ENCODE assay signal across 8 cellular contexts in the genomic region with DNA sequence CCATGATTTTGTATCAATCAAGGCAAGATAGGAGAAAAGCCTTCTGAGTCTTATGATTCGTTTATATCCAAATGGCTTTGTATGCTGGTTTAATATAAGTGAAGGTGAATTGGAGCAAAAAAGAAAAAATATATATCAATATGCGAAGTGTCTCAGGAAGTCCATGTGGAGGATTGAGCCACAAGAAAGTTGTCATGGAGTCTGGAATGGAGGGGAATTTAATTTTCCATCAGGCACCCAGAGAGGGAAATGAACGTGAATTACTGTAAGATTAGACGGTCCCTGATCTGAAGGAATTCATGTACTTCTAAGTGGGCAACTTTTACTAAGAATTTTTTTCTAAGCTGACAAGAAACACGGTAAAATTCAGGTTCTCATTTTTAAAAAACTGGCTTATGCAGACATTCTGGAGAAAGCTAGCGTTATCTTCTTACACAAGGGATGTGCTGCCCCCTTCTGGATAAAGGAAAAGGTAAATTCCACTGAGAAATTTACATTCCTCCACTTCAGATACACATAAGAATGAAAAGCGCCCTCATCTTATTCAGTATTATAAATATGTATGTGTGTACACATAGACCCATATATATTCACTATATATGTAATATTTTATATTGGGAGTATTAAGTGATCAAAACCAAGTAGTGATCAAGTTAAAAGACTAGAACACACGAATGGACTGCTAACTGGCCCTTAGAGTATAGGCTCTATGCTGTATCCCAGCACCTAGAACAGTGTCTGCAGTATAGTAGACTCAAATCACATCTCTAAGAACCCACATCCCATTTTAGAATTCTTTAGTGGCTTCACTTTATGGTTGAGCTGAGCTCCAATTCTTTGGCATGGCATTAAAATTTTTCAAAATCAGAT.
DNase-seq lines count a peak whose midpoint lies in the region; ATAC-seq, FAIRE-seq and TF ChIP-seq lines count a peak whose summit lies in the region.

No MANE protein-coding gene starts in this region.

- H3K9me3 ChIP-seq in A549: no peaks in the 10 kb centered on the region

- peak; percentile 15 to 79 for DNase-seq in A549 (ENCODE audit: low read depth in 1 of 2, low spot score in 1 of 2)
- peak; percentile 57 for DNase-seq in NCI-H526 treated with DMSO at 0.1 percent for 48 hours (lab: John Stamatoyannopoulos, UW)
- peak; percentile 53 for DNase-seq in cerebellar cortex (ENCODE audit: low spot score)
- DNase-seq in mesothelial cell of epicardium (ENCODE audit: low spot score in 2 of 2, unreplicated experiment in 2 of 2): no peak
- no peak for DNase-seq in stimulated activated CD4-positive, alpha-beta T cell treated with anti-CD3 and anti-CD28 coated beads, Interleukin-1b, Interleukin-23, amount 100 ng/mL, for 48 hours

- H3K27ac ChIP-seq in A549: no peak overlapping the region

- no peaks in the 10 kb centered on the region for H3K9me3 Mint-ChIP-seq in mesothelial cell of epicardium

- H3K4me2 ChIP-seq in A549: peak overlapping the region; percentile 49

- H3K4me3 ChIP-seq in A549: no peak overlapping the region

- TF ChIP-seq POLR2A in A549 (IDR thresholded peaks at IDR 0.05; ENCODE audit: low read length): no peak

- no peaks in the 10 kb centered on the region for H3K4me1 ChIP-seq in A549

- POLR2A ChIA-PET in A549 (lab: Yijun Ruan, JAX): no interaction called here

- H3K4me3 Mint-ChIP-seq in mesothelial cell of epicardium: no peak overlapping the region

- CTCF ChIA-PET in A549 (lab: Yijun Ruan, JAX): interaction anchor here (0.5 to 4.1 kb wide), 21 partner anchors 9 to 668 kb away, joined by 3 to 33 read pairs (median 3); no protein-coding TSS in a partner anchor

- H3K36me3 Mint-ChIP-seq in mesothelial cell of epicardium: no peaks in the 10 kb centered on the region

- no peaks in the 10 kb centered on the region for H3K27me3 Mint-ChIP-seq in mesothelial cell of epicardium (ENCODE audit: low read depth)

- TF ChIP-seq CTCF in A549 (IDR thresholded peaks at IDR 0.05): peak; percentile 90
- peak; percentile 69 for TF ChIP-seq CTCF in mesothelial cell of epicardium (IDR thresholded peaks at IDR 0.05; ENCODE audit: unreplicated experiment)

- no peaks in the 10 kb centered on the region for H3K4me1 Mint-ChIP-seq in mesothelial cell of epicardium

- H3K27ac Mint-ChIP-seq in mesothelial cell of epicardium: no peak overlapping the region

- no peak for TF ChIP-seq EP300 in A549 (IDR thresholded peaks at IDR 0.05)

- TF ChIP-seq RAD21 in A549 (conservative IDR thresholded peaks at IDR 0.05 in 1 of 2, IDR thresholded peaks at IDR 0.05 in 1 of 2): peak; percentile 85 to 88

- ATAC-seq in A549: peak; percentile 80 to 92
- peak; percentile 66 for ATAC-seq in GM18498 (IDR thresholded peaks at IDR 0.05; ENCODE audit: unreplicated experiment)
- ATAC-seq in HG03159 (IDR thresholded peaks at IDR 0.05; ENCODE audit: unreplicated experiment): peak; percentile 77
- no peak for ATAC-seq in HG02840 (IDR thresholded peaks at IDR 0.05; ENCODE audit: low FRiP score, unreplicated experiment)

- WGBS in A549 (ENCODE audit: missing lambda C conversion rate): 28% methylated on average over 8 of the region's 8 CpGs

- FAIRE-seq in A549 (lab: Jason Lieb, UNC): no peak

TF ChIP-seq in A549, 52 proteins besides CTCF, POLR2A, EP300 and RAD21:
- TF ChIP-seq SMC3 (IDR thresholded peaks at IDR 0.05) (peak; percentile 91), CHD2 (IDR thresholded peaks at IDR 0.05; ENCODE audit: low read length, partially characterized antibody) (no peak)

Comparison
In these comparisons a context has a peak if more than half of its experiments do, and no peak if none do; other contexts are left out.
1. DNase-seq: peak in A549 (2 of 2), NCI-H526 treated with DMSO at 0.1 percent for 48 hours (single experiment) and cerebellar cortex (single experiment); none in mesothelial cell of epicardium (0 of 2) and stimulated activated CD4-positive, alpha-beta T cell treated with anti-CD3 and anti-CD28 coated beads, Interleukin-1b, Interleukin-23, amount 100 ng/mL, for 48 hours (single experiment).